Comparison of ENCODE assay signal across 18 cellular contexts in the genomic region with DNA sequence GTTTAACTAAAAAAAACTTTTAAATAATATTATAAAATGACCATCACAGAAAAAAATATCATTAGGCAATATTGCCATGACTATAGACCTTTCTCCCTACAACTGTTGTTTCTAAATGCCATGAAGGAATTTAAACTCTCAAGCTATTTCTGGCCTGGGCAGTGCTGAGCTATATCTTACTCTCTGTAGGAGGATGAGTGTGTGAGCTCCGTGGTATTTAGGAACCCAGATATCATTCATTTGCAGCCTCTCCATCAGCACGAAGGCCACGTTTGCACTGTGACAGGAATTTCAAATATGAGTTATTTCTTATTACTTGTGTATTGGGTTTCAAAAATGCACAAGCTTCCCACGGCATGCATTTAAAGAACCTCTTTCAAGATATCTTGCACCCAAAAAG. TPM values are rescaled to one million over a fixed set of nuclear protein-coding genes. Genes with fewer than 3 reads are reported as not detected.
DNase-seq lines count a peak whose midpoint lies in the region; ATAC-seq and TF ChIP-seq lines count a peak whose summit lies in the region.
"Had no signal": no experiment of that assay in that cellular context is flagged by ENCODE, and none has a peak within 500 bp of the region (broad histone marks: within the 10 kb centered on the region; RNA-seq: fewer than 3 reads in every experiment).

No MANE protein-coding gene starts in this region.

- WGBS in smooth muscle cell (ENCODE audit: low lambda C conversion rate), result 42% methylated on average over 4 of the region's 4 CpGs

- peak overlapping the region; percentile 8 for H3K27ac Mint-ChIP-seq in neural progenitor cell
- no peak overlapping the region for H3K27ac Mint-ChIP-seq in effector memory CD8-positive, alpha-beta T cell
- H3K27ac Mint-ChIP-seq: CD4-positive, alpha-beta memory T cell had no signal

- TF ChIP-seq CTCF in brain microvascular endothelial cell (IDR thresholded peaks at IDR 0.05; ENCODE audit: low read depth, low read length, missing control alignments) (no peak), neural progenitor cell (IDR thresholded peaks at IDR 0.05) (no peak), smooth muscle cell (IDR thresholded peaks at IDR 0.05; ENCODE audit: borderline replicate concordance, insufficient read depth, poor library complexity, severe bottlenecking) (no peak)

- no peak overlapping the region for H3K9ac ChIP-seq in neural progenitor cell
- H3K9ac ChIP-seq in smooth muscle cell (ENCODE audit: low read depth), result no peak overlapping the region

- peaks cover 4% of the 10 kb centered on the region for H3K27me3 Mint-ChIP-seq in neural progenitor cell (ENCODE audit: insufficient read depth, low read depth)
- H3K27me3 Mint-ChIP-seq in effector memory CD8-positive, alpha-beta T cell, result no peaks in the 10 kb centered on the region

- in situ Hi-C loops in brain microvascular endothelial cell (cut with HindIII; ENCODE audit: low pct_ligation_motif_present, low sequenced_read_pairs), result no loop called here

- no peak overlapping the region for H3K4me3 Mint-ChIP-seq in neural progenitor cell
- H3K4me3 Mint-ChIP-seq in effector memory CD8-positive, alpha-beta T cell, result no peak overlapping the region
- H3K4me3 Mint-ChIP-seq: CD4-positive, alpha-beta memory T cell had no signal

- peaks cover 3% of the 10 kb centered on the region for H3K4me1 Mint-ChIP-seq in neural progenitor cell
- H3K4me1 Mint-ChIP-seq in effector memory CD8-positive, alpha-beta T cell (ENCODE audit: low read depth in 2 of 2), result no peaks in the 10 kb centered on the region

- H3K9me3 ChIP-seq in neural progenitor cell (ENCODE audit: low read depth) (no peaks in the 10 kb centered on the region), smooth muscle cell (replicated peaks; ENCODE audit: low read depth) (no peaks in the 10 kb centered on the region)
- H3K9me3 ChIP-seq: HAP-1 had no signal

- H3K27me3 ChIP-seq in brain microvascular endothelial cell (replicated peaks) (no peaks in the 10 kb centered on the region), neural progenitor cell (no peaks in the 10 kb centered on the region), smooth muscle cell (ENCODE audit: low read depth) (no peaks in the 10 kb centered on the region)

- DNase-seq in brain microvascular endothelial cell, result peak; percentile 78
- peak; percentile 44 for DNase-seq in dedifferentiated amniotic fluid mesenchymal stem cell (ENCODE audit: extremely low spot score)
- DNase-seq in neural progenitor cell (ENCODE audit: low spot score), result no peak
- no peak for DNase-seq in smooth muscle cell (lab: John Stamatoyannopoulos, UW; ENCODE audit: unreplicated experiment)
- DNase-seq in NCI-H128 (lab: John Stamatoyannopoulos, UW; ENCODE audit: unreplicated experiment), result no peak
- DNase-seq in NCI-H1694 treated with DMSO at 0.1 percent for 48 hours (lab: John Stamatoyannopoulos, UW), result no peak
- no peak for DNase-seq in NCI-H82 treated with DMSO at 0.1 percent for 48 hours (lab: John Stamatoyannopoulos, UW; ENCODE audit: unreplicated experiment)
- no peak for DNase-seq in effector memory CD8-positive, alpha-beta T cell
- DNase-seq: C1 segment of cervical spinal cord; Calu3; CD4-positive, alpha-beta memory T cell; COR-L47; DMS53; DMS79 treated with DMSO at 0.1 percent for 48 hours; GF-D8; GOT3 had no signal

- H3K79me2 ChIP-seq in neural progenitor cell (ENCODE audit: low read depth) (no peaks in the 10 kb centered on the region), smooth muscle cell (ENCODE audit: low read depth) (no peaks in the 10 kb centered on the region)

- H3K4me3 ChIP-seq in brain microvascular endothelial cell (ENCODE audit: low read depth, low read length) (no peak overlapping the region), neural progenitor cell (no peak overlapping the region), smooth muscle cell (no peak overlapping the region)
- H3K4me3 ChIP-seq: HAP-1 had no signal

- H3F3A ChIP-seq in neural progenitor cell (ENCODE audit: low read depth), result no peaks in the 10 kb centered on the region
- H3F3A ChIP-seq in smooth muscle cell (ENCODE audit: low read depth), result no peaks in the 10 kb centered on the region

- peaks cover 2% of the 10 kb centered on the region for H3K36me3 Mint-ChIP-seq in neural progenitor cell
- no peaks in the 10 kb centered on the region for H3K36me3 Mint-ChIP-seq in effector memory CD8-positive, alpha-beta T cell (ENCODE audit: insufficient read depth)
- H3K36me3 Mint-ChIP-seq: CD4-positive, alpha-beta memory T cell had no signal

- H3K4me2 ChIP-seq in neural progenitor cell (no peak overlapping the region), smooth muscle cell (peak overlapping the region; percentile 44)

- H3K36me3 ChIP-seq in brain microvascular endothelial cell (replicated peaks), result no peaks in the 10 kb centered on the region
- no peaks in the 10 kb centered on the region for H3K36me3 ChIP-seq in neural progenitor cell
- H3K36me3 ChIP-seq in smooth muscle cell (ENCODE audit: low read depth), result no peaks in the 10 kb centered on the region
- H3K36me3 ChIP-seq: HAP-1 had no signal

- ATAC-seq in effector memory CD8-positive, alpha-beta T cell (replicated peaks), result no peak

- H2AFZ ChIP-seq in neural progenitor cell (replicated peaks) (no peak overlapping the region), smooth muscle cell (ENCODE audit: low read depth) (no peak overlapping the region)

- no peaks in the 10 kb centered on the region for H3K4me1 ChIP-seq in neural progenitor cell
- H3K4me1 ChIP-seq in smooth muscle cell (ENCODE audit: low read depth), result no peaks in the 10 kb centered on the region
- H3K4me1 ChIP-seq: HAP-1 had no signal

- no peaks in the 10 kb centered on the region for H4K20me1 ChIP-seq in neural progenitor cell (ENCODE audit: low read depth)
- no peaks in the 10 kb centered on the region for H4K20me1 ChIP-seq in smooth muscle cell (ENCODE audit: low read depth)

- H3K27ac ChIP-seq in brain microvascular endothelial cell (peak overlapping the region; percentile 37), neural progenitor cell (no peak overlapping the region), smooth muscle cell (ENCODE audit: low read depth) (no peak overlapping the region)

- peaks cover 14% of the 10 kb centered on the region for H3K9me3 Mint-ChIP-seq in neural progenitor cell
- peaks cover 6 to 9% of the 10 kb centered on the region in 2 donors for H3K9me3 Mint-ChIP-seq in effector memory CD8-positive, alpha-beta T cell

RNA-seq across cellular contexts. Expression of gene SOX11, which starts 35.0 kb away (rescaled TPM):
- total RNA-seq in neural progenitor cell (ENCODE audit: low replicate concordance) (176 and 178 TPM in 2 replicates), smooth muscle cell (20.5 and 22.2 TPM in 2 replicates)
- polyA plus RNA-seq in smooth muscle cell, result 4.7 and 5.1 TPM in 2 replicates
- total RNA-seq: Calu3; CD4-positive, alpha-beta memory T cell; G401 had no signal
- polyA plus RNA-seq: CD4-positive, alpha-beta memory T cell had no signal

Comparison
In these comparisons a context has a peak if more than half of its experiments do, and no peak if none do; other contexts are left out.
1. DNase-seq: peak in brain microvascular endothelial cell (single experiment) and dedifferentiated amniotic fluid mesenchymal stem cell (single experiment); none in neural progenitor cell (single experiment), smooth muscle cell (single experiment), NCI-H128 (single experiment), NCI-H1694 treated with DMSO at 0.1 percent for 48 hours (single experiment), NCI-H82 treated with DMSO at 0.1 percent for 48 hours (single experiment) and effector memory CD8-positive, alpha-beta T cell (0 of 3).